18 cellular contexts compared by ENCODE assay signal in the genomic region with DNA sequence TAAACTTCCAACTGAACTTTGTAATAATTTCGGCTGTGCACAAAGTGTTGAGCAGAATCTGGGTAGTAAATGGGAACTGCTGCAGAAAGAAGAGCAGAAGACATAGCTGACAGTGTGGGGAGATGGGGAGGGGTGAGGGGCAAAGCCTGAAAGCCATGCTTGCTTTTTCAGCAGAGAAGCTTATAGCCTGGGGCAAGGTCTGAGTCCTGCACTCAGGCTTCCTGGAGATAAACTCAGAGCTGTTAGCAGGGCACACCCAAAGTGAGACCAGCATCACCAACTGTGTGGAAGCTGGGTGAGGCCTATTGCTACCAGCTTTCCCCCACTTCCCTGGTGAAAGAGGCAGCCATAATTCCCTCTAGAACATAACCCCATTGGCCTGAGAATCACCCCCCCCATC. TPM values are rescaled to one million over a fixed set of nuclear protein-coding genes. Genes with fewer than 3 reads are reported as not detected.
DNase-seq lines count a peak whose midpoint lies in the region; TF ChIP-seq lines count a peak whose summit lies in the region.
"Had no signal": no experiment of that assay in that cellular context is flagged by ENCODE, and none has a peak within 500 bp of the region (broad histone marks: within the 10 kb centered on the region; RNA-seq: fewer than 3 reads in every experiment).

No MANE protein-coding gene starts in this region.

- H3K27ac Mint-ChIP-seq in nephron, result peak overlapping the region; percentile 55 to 86 (median 64)
- H3K27ac Mint-ChIP-seq: CD4-positive, CD25-positive, alpha-beta regulatory T cell; CD8-positive, alpha-beta memory T cell; HFFc6 had no signal

- DNase-seq in M059J (ENCODE audit: low read depth), result peak; percentile 18
- DNase-seq in NCI-H69 (lab: John Stamatoyannopoulos, UW), result peak; percentile 55
- DNase-seq in GM19238 (ENCODE audit: insufficient read length, low spot score), result no peak
- no peak for DNase-seq in NCI-H524 treated with DMSO at 0.1 percent for 48 hours (lab: John Stamatoyannopoulos, UW)
- DNase-seq in activated CD4-positive, alpha-beta T cell treated with anti-CD3 and anti-CD28 coated beads, Interleukin-2, amount 50 U/mL, for 4 hours, result no peak
- DNase-seq: BE2C; C1 segment of cervical spinal cord; CD4-positive, CD25-positive, alpha-beta regulatory T cell; CD8-positive, alpha-beta memory T cell; COR-L47; DMS 273 treated with DMSO at 0.1 percent for 48 hours; DMS53; DND-41; EL; GOT3; H7; HFFc6 had no signal

- no peaks in the 10 kb centered on the region for H3K36me3 Mint-ChIP-seq in nephron (ENCODE audit: low read depth)
- H3K36me3 Mint-ChIP-seq: CD4-positive, CD25-positive, alpha-beta regulatory T cell; CD8-positive, alpha-beta memory T cell had no signal

- H3K4me1 Mint-ChIP-seq in nephron, result peaks cover 7% of the 10 kb centered on the region
- H3K4me1 Mint-ChIP-seq: CD4-positive, CD25-positive, alpha-beta regulatory T cell; CD8-positive, alpha-beta memory T cell had no signal

- H3K27me3 Mint-ChIP-seq in nephron (ENCODE audit: low read depth), result no peaks in the 10 kb centered on the region

- no peak overlapping the region for H3K4me3 Mint-ChIP-seq in nephron
- H3K4me3 Mint-ChIP-seq: CD4-positive, CD25-positive, alpha-beta regulatory T cell; CD8-positive, alpha-beta memory T cell; HFFc6 had no signal

- no peaks in the 10 kb centered on the region for H3K9me3 Mint-ChIP-seq in nephron
- H3K9me3 Mint-ChIP-seq: CD4-positive, CD25-positive, alpha-beta regulatory T cell; CD8-positive, alpha-beta memory T cell; HFFc6 had no signal

- no peak for TF ChIP-seq CTCF in nephron (IDR thresholded peaks at IDR 0.05; ENCODE audit: unreplicated experiment in 3 of 3)

RNA-seq across cellular contexts. Expression of a gene that starts 15.6 kb away (rescaled TPM):
- 24.9 and 39.0 TPM in 2 replicates for total RNA-seq in M059J (2014; rRNA removed; shearing (Covaris generic))
- total RNA-seq: CD4-positive, CD25-positive, alpha-beta regulatory T cell had no signal

RNA-seq across cellular contexts. Expression of a gene that starts 36.9 kb away (rescaled TPM):
- total RNA-seq in M059J (2014; rRNA removed; shearing (Covaris generic)), result 24.1 and 26.0 TPM in 2 replicates

Comparison
In these comparisons a context has a peak if more than half of its experiments do, and no peak if none do; other contexts are left out.
1. DNase-seq: peak in M059J (single experiment) and NCI-H69 (single experiment); none in GM19238 (single experiment), NCI-H524 treated with DMSO at 0.1 percent for 48 hours (single experiment) and activated CD4-positive, alpha-beta T cell treated with anti-CD3 and anti-CD28 coated beads, Interleukin-2, amount 50 U/mL, for 4 hours (0 of 2).